Comparison of ENCODE assay signal across 12 cellular contexts in the genomic region with DNA sequence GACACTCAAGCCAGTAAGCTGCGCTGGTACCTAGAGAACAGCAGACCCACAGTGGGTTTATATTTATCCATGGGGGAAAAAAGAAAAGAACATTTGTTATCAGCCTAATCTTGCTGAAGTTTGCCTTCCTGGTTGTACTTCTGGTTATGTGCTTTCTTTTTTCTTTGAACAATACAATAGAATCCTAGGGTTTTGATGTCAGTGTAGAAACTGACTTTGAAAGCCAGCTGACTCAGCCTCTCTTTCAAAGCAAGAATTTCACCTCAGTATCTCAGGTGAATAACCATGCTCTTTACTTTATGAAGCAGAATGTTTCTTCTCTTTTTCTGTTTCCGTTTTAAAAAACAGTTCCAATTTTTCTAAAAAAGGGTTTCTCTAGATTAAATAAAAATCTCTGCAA.
DNase-seq lines count a peak whose midpoint lies in the region; ATAC-seq and TF ChIP-seq lines count a peak whose summit lies in the region.
"Had no signal": no experiment of that assay in that cellular context is flagged by ENCODE, and none has a peak within 500 bp of the region (broad histone marks: within the 10 kb centered on the region; RNA-seq: fewer than 3 reads in every experiment).

No MANE protein-coding gene starts in this region.

- H3K9me3 Mint-ChIP-seq in activated naive CD4-positive, alpha-beta T cell treated with anti-CD3 and anti-CD28 coated beads, Interleukin-2, amount 50 U/mL, for 72 hours, result peaks cover 0 to 9% of the 10 kb centered on the region in 2 donors

- H3K27ac Mint-ChIP-seq in activated naive CD4-positive, alpha-beta T cell treated with anti-CD3 and anti-CD28 coated beads, Interleukin-2, amount 50 U/mL, for 72 hours, result peak overlapping the region in 1 of 2 donors; percentile 83
- peak overlapping the region; percentile 45 for H3K27ac Mint-ChIP-seq in T-helper 17 cell

- H3K4me1 ChIP-seq in foreskin keratinocyte, result no peaks in the 10 kb centered on the region
- peaks cover 47% of the 10 kb centered on the region for H3K4me1 ChIP-seq in stomach smooth muscle (ENCODE audit: control insufficient read depth, insufficient read depth, low read length)

- no peak for TF ChIP-seq CTCF in foreskin keratinocyte (conservative IDR thresholded peaks at IDR 0.05)

- H3K4me3 ChIP-seq in stomach smooth muscle (ENCODE audit: low read length in 2 of 2), result no peak overlapping the region

- H3K27me3 ChIP-seq in foreskin keratinocyte (no peaks in the 10 kb centered on the region), stomach smooth muscle (ENCODE audit: control insufficient read depth in 1 of 2, insufficient read depth in 2 of 2, low read length in 2 of 2) (no peaks in the 10 kb centered on the region)

- no peak overlapping the region for H3K4me3 Mint-ChIP-seq in T-helper 17 cell

- peaks cover 0 to 7% of the 10 kb centered on the region in 2 donors for H3K36me3 Mint-ChIP-seq in activated naive CD4-positive, alpha-beta T cell treated with anti-CD3 and anti-CD28 coated beads, Interleukin-2, amount 50 U/mL, for 72 hours
- H3K36me3 Mint-ChIP-seq in T-helper 17 cell (ENCODE audit: low read depth), result no peaks in the 10 kb centered on the region

- no peak for DNase-seq in activated naive CD4-positive, alpha-beta T cell treated with anti-CD3 and anti-CD28 coated beads, Interleukin-2, amount 50 U/mL, for 72 hours (ENCODE audit: low spot score in 2 of 2)
- no peak for DNase-seq in activated naive CD4-positive, alpha-beta T cell treated with anti-CD3 and anti-CD28 coated beads, Interleukin-2, amount 50 U/mL, for 16 hours
- DNase-seq in T-helper 17 cell (no peak), foreskin keratinocyte (no peak), activated gamma-delta T cell treated with Interleukin-2 at 50 U/mL for 16 hours (no peak)
- DNase-seq: C1 segment of cervical spinal cord; NCI-H1092 treated with DMSO at 0.1 percent for 48 hours; NCI-H526 treated with DMSO at 0.1 percent for 48 hours; NK-92 treated with Interleukin-12 subunit alpha and Interleukin-12 subunit beta, amount 100 ng/mL, for 24 hours had no signal

- H3K27me3 Mint-ChIP-seq in T-helper 17 cell, result peaks cover 68% of the 10 kb centered on the region

- H3K27ac ChIP-seq in foreskin keratinocyte (no peak overlapping the region), stomach smooth muscle (ENCODE audit: low read length) (peak overlapping the region; percentile 84)
- H3K27ac ChIP-seq: KMS-11 had no signal

- H3K36me3 ChIP-seq in stomach smooth muscle (ENCODE audit: control insufficient read depth in 2 of 2, insufficient read depth in 2 of 2, low read length in 2 of 2), result no peaks in the 10 kb centered on the region

- no peak overlapping the region for H3K9ac ChIP-seq in stomach smooth muscle (ENCODE audit: low read length in 2 of 2)
- H3K9ac ChIP-seq: KMS-11 had no signal

- H3K9me3 ChIP-seq in T-helper 17 cell (ENCODE audit: control insufficient read depth, low read length, poor library complexity, severe bottlenecking), result no peaks in the 10 kb centered on the region
- no peaks in the 10 kb centered on the region for H3K9me3 ChIP-seq in stomach smooth muscle (ENCODE audit: control insufficient read depth in 2 of 2, low read length in 2 of 2)

- peaks cover 6% of the 10 kb centered on the region for H3K4me1 Mint-ChIP-seq in T-helper 17 cell

- peak; percentile 73 to 86 for ATAC-seq in activated naive CD4-positive, alpha-beta T cell treated with anti-CD3 and anti-CD28 coated beads, Interleukin-2, amount 50 U/mL, for 72 hours
- ATAC-seq in T-helper 17 cell, result no peak
- peak; percentile 32 for ATAC-seq in foreskin keratinocyte
- ATAC-seq in HG03159 (IDR thresholded peaks at IDR 0.05; ENCODE audit: unreplicated experiment), result no peak

Comparison
In these comparisons a context has a peak if more than half of its experiments do, and no peak if none do; other contexts are left out.
1. ATAC-seq: peak in activated naive CD4-positive, alpha-beta T cell treated with anti-CD3 and anti-CD28 coated beads, Interleukin-2, amount 50 U/mL, for 72 hours (2 of 2) and foreskin keratinocyte (single experiment); none in T-helper 17 cell (single experiment) and HG03159 (single experiment).